Comparison of ENCODE assay signal across 8 cellular contexts in genomic region chr1:153671623-153672353, GRCh38. TPM values are rescaled to one million over a fixed set of nuclear protein-coding genes. Genes with fewer than 3 reads are reported as not detected.
DNase-seq lines count a peak whose midpoint lies in the region; ATAC-seq and TF ChIP-seq lines count a peak whose summit lies in the region.
"Not testable (repeated sequence)": the region's sequence is repeated elsewhere in the genome, so short reads cannot be mapped to it uniquely, and the experiment has no call there.

No MANE protein-coding gene starts in this region.

- H3K4me2 ChIP-seq in hepatocyte = peak overlapping the region; percentile 71

- in situ Hi-C loops in astrocyte of the cerebellum (cut with HindIII; ENCODE audit: low sequenced_read_pairs) = not testable (repeated sequence)

- peaks cover 30% of the 10 kb centered on the region for H3K79me2 ChIP-seq in hepatocyte

- H3K27ac ChIP-seq in hepatocyte (peak overlapping the region; percentile 67), prostate gland (peak overlapping the region; percentile 79 to 83), uterus (peak overlapping the region; percentile 90 to 97)

- not testable (repeated sequence) for H3K9me2 ChIP-seq in hepatocyte (replicated peaks; ENCODE audit: insufficient read depth)

- TF ChIP-seq POLR2A in prostate gland (IDR thresholded peaks at IDR 0.05); uterus (IDR thresholded peaks at IDR 0.05): not testable (repeated sequence)

- peak overlapping the region; percentile 65 for H2AFZ ChIP-seq in hepatocyte

- ATAC-seq in GM18511 (IDR thresholded peaks at IDR 0.05; ENCODE audit: unreplicated experiment) = peak; percentile 37
- peak; percentile 17 for ATAC-seq in HG03066 (IDR thresholded peaks at IDR 0.05; ENCODE audit: low read depth, unreplicated experiment)

- not testable (repeated sequence) for H3K27me3 ChIP-seq in hepatocyte; prostate gland (replicated peaks; ENCODE audit: insufficient read depth); uterus

- intact Hi-C loops in prostate gland (cut with DNase I) (loop anchor here (5.0 kb wide), 1 partner anchor 99 kb away; no protein-coding TSS in a partner anchor), uterus (cut with DNase I; ENCODE audit: low total_unique reads) (loop anchor here (10.0 kb wide), 1 partner anchor 313 kb away; the partner anchor contains the start of gene RAB13)

- not testable (repeated sequence) for H4K20me1 ChIP-seq in hepatocyte (ENCODE audit: insufficient read depth, poor library complexity, severe bottlenecking)

- H3K36me3 ChIP-seq in hepatocyte (replicated peaks; ENCODE audit: insufficient read depth, low read depth); prostate gland; uterus: not testable (repeated sequence)

- TF ChIP-seq CTCF in astrocyte of the cerebellum (IDR thresholded peaks at IDR 0.05; ENCODE audit: low read depth, low read length, missing control alignments); hepatocyte (IDR thresholded peaks at IDR 0.05; ENCODE audit: poor library complexity): not testable (repeated sequence)
- TF ChIP-seq CTCF in prostate gland (IDR thresholded peaks at IDR 0.05) = peak in 1 of 4 experiments; percentile 17
- TF ChIP-seq CTCF in uterus (IDR thresholded peaks at IDR 0.05) = peak in 1 of 4 experiments; percentile 21

- H3K4me1 ChIP-seq in hepatocyte (ENCODE audit: insufficient read depth); prostate gland (replicated peaks); uterus: not testable (repeated sequence)

- not testable (repeated sequence) for H3K9me3 ChIP-seq in hepatocyte (ENCODE audit: low read depth); prostate gland; uterus

- H3K4me3 ChIP-seq in astrocyte of the cerebellum (ENCODE audit: low read depth, low read length) (peak overlapping the region; percentile 50), hepatocyte (peak overlapping the region; percentile 27), prostate gland (peak overlapping the region; percentile 40 to 77), uterus (peak overlapping the region; percentile 45 to 53)

- peak; percentile 52 for DNase-seq in NCI-H2227 (lab: John Stamatoyannopoulos, UW; ENCODE audit: unreplicated experiment)
- DNase-seq in UCSD-AML1 (lab: John Stamatoyannopoulos, UW; ENCODE audit: unreplicated experiment) = peak; percentile 68
- DNase-seq in astrocyte of the cerebellum (ENCODE audit: low read depth); hepatocyte (ENCODE audit: low spot score); prostate gland (ENCODE audit: low spot score): not testable (repeated sequence)
- peak; percentile 56 to 72 for DNase-seq in uterus

- WGBS in hepatocyte (ENCODE audit: low lambda C conversion rate, missing lambda C conversion rate) = 9% methylated on average over 28 of the region's 28 CpGs
- 6% methylated on average over 28 of the region's 28 CpGs for WGBS in prostate gland

RNA-seq across cellular contexts. Expression of gene ILF2, which starts 1.0 kb away (rescaled TPM):
- total RNA-seq in hepatocyte (173 and 191 TPM in 2 replicates), prostate gland (100 to 1,000 TPM; 116 to 122 TPM), uterus (100 to 1,000 TPM in 3 of 4 donors, 10 to 100 TPM in 1; 82.7 to 252 (median 111) TPM)
- polyA plus RNA-seq in hepatocyte = 177 and 178 TPM in 2 replicates

RNA-seq across cellular contexts. Expression of gene NPR1, which starts 6.7 kb away (rescaled TPM):
- total RNA-seq in hepatocyte (2.5 and 2.8 TPM in 2 replicates), prostate gland (1 to 10 TPM; 2.9 to 6.0 TPM), uterus (10 to 100 TPM; 34.1 to 74.0 (median 50.8) TPM)
- polyA plus RNA-seq in hepatocyte = 3.0 and 4.3 TPM in 2 replicates

RNA-seq across cellular contexts. Expression of gene SNAPIN, which starts 13.3 kb away (rescaled TPM):
- total RNA-seq in hepatocyte (40.9 and 41.4 TPM in 2 replicates), prostate gland (10 to 100 TPM; 64.9 to 73.0 TPM), uterus (100 to 1,000 TPM in 1 of 4 donors, 10 to 100 TPM in 3; 35.5 to 101 (median 71.3) TPM)
- polyA plus RNA-seq in hepatocyte = 63.2 and 68.4 TPM in 2 replicates

RNA-seq across cellular contexts. Expression of gene CHTOP, which starts 37.9 kb away (rescaled TPM):
- total RNA-seq in hepatocyte (56.2 and 65.5 TPM in 2 replicates), prostate gland (10 to 100 TPM; 60.6 to 74.4 TPM), uterus (10 to 100 TPM; 43.8 to 91.0 (median 70.8) TPM)
- 40.6 and 50.7 TPM in 2 replicates for polyA plus RNA-seq in hepatocyte

RNA-seq across cellular contexts. Expression of gene S100A1, which starts 43.6 kb away (rescaled TPM):
- total RNA-seq in hepatocyte = 2.7 and 15.0 TPM in 2 replicates
- 1.3 and 4.0 TPM in 2 replicates for polyA plus RNA-seq in hepatocyte
- 10 to 100 TPM in 1 of 2 donors, 1 to 10 TPM in 1; 9.1 to 10.7 TPM for total RNA-seq in prostate gland
- total RNA-seq in uterus = 1 to 10 TPM in 1 of 4 donors, not detected in 3; 3.8 TPM
